ENCODE assay signal across 12 cellular contexts in genomic region chr2:41966920-41967319, GRCh38.
A peak's percentile ranks its signal among the peaks of the same experiment; 100 is the strongest.
DNase-seq lines count a peak whose midpoint lies in the region; ATAC-seq, FAIRE-seq and TF ChIP-seq lines count a peak whose summit lies in the region.
"Had no signal": no experiment of that assay in that cellular context is flagged by ENCODE, and none has a peak within 500 bp of the region (broad histone marks: within the 10 kb centered on the region; RNA-seq: fewer than 3 reads in every experiment).

No MANE protein-coding gene starts in this region.

- TF ChIP-seq CTCF in NB4 (IDR thresholded peaks at IDR 0.05; ENCODE audit: low read depth, low read length) = no peak
- no peak for TF ChIP-seq CTCF in mesothelial cell of epicardium (IDR thresholded peaks at IDR 0.05; ENCODE audit: unreplicated experiment)

- H3K9me3 Mint-ChIP-seq in mesothelial cell of epicardium = no peaks in the 10 kb centered on the region
- H3K9me3 Mint-ChIP-seq: activated T-cell treated with anti-CD3 and anti-CD28 coated beads, Interleukin-2, amount 50 U/mL, for 72 hours had no signal

- ATAC-seq in HG02678 (IDR thresholded peaks at IDR 0.05; ENCODE audit: unreplicated experiment) (no peak), HG03108 (IDR thresholded peaks at IDR 0.05; ENCODE audit: unreplicated experiment) (no peak)
- ATAC-seq: activated T-cell treated with anti-CD3 and anti-CD28 coated beads, Interleukin-2, amount 50 U/mL, for 72 hours had no signal

- no peak overlapping the region for H3K4me3 Mint-ChIP-seq in mesothelial cell of epicardium
- H3K4me3 Mint-ChIP-seq: activated T-cell treated with anti-CD3 and anti-CD28 coated beads, Interleukin-2, amount 50 U/mL, for 72 hours had no signal

- H3K27ac ChIP-seq in cingulate gyrus (ENCODE audit: low read depth, low read length) (peak overlapping the region; percentile 87), temporal lobe (ENCODE audit: low read depth, low read length) (peak overlapping the region; percentile 95)
- H3K27ac ChIP-seq: parathyroid adenoma had no signal

- no peak for FAIRE-seq in RCC 7860 (lab: Jason Lieb, UNC)

- peaks cover 78% of the 10 kb centered on the region for H3K4me1 Mint-ChIP-seq in mesothelial cell of epicardium

- no peak overlapping the region for H3K4me3 ChIP-seq in NB4 (ENCODE audit: low read depth, low read length)

- peak overlapping the region; percentile 65 for H3K27ac Mint-ChIP-seq in mesothelial cell of epicardium
- H3K27ac Mint-ChIP-seq: activated T-cell treated with anti-CD3 and anti-CD28 coated beads, Interleukin-2, amount 50 U/mL, for 72 hours had no signal

- no peaks in the 10 kb centered on the region for H3K36me3 Mint-ChIP-seq in mesothelial cell of epicardium

- no peak for TF ChIP-seq POLR2A in NB4 (IDR thresholded peaks at IDR 0.05; ENCODE audit: extremely low read depth, insufficient read length)

- DNase-seq in NB4 (ENCODE audit: low read depth) (peak; percentile 31), mesothelial cell of epicardium (ENCODE audit: low spot score in 2 of 2, unreplicated experiment in 2 of 2) (no peak), RCC 7860 (ENCODE audit: low spot score) (no peak), cerebellum (ENCODE audit: low spot score) (no peak)
- DNase-seq: activated T-cell treated with anti-CD3 and anti-CD28 coated beads, Interleukin-2, amount 50 U/mL, for 72 hours; erythroblast; T-helper 2 cell had no signal

- no peaks in the 10 kb centered on the region for H3K27me3 Mint-ChIP-seq in mesothelial cell of epicardium (ENCODE audit: low read depth)
